ENCODE assay signal across 8 cellular contexts in the genomic region with DNA sequence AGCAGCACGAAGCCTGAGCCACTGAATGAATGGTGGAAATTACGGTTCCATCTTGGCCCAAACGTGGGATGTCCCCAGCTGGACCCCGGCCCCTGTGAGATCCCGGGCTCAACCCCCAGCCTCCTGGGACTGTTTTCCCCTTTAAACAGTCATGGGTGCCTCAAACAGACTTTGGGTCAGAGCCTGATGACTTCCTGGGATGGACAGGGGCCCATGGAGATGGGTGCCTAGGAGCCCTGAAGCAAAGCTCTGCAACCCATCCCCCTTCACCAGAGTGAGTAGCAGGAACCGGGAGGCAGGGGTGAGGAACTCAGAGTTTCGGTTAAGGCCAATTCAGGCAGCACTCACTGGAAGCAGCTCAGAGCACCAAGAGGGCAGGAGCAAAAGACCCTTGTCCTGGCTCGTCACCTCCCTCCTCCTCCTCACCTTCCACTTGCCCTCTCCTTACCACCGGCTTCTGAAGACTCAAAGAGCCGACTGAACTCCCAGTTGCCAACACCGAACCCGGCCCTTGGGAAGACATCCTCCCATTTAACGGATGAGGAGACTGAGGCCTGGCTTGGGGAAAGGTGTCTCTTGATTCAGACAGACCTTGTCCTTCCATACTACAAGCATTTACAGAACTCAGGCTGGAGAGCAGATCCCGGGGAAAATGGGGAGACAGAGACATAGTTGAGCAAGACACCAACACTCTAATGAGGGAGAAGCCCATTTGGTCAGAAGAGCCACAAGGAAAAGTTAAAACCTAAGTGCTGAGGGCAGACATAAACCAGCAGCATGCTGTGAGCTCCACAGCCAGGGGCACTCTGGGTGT. TPM values are rescaled to one million over a fixed set of nuclear protein-coding genes. Genes with fewer than 3 reads are reported as not detected.
DNase-seq lines count a peak whose midpoint lies in the region; ATAC-seq, FAIRE-seq and TF ChIP-seq lines count a peak whose summit lies in the region.

No MANE protein-coding gene starts in this region.

- H3K27me3 ChIP-seq in HCT116 (ENCODE audit: insufficient read depth, low read length) (no peaks in the 10 kb centered on the region), skeletal muscle tissue (ENCODE audit: control insufficient read depth in 3 of 3, insufficient read depth in 3 of 3, low read length in 3 of 3) (peaks cover 0 to 28% (median 17%) of the 10 kb centered on the region in 3 donors)

- no peak for FAIRE-seq in RCC 7860 (lab: Jason Lieb, UNC)

- ATAC-seq in HCT116 (no peak), GM21619 (IDR thresholded peaks at IDR 0.05; ENCODE audit: unreplicated experiment) (no peak)

- no peaks in the 10 kb centered on the region for H4K20me1 ChIP-seq in HCT116 (ENCODE audit: insufficient read depth)

- intact Hi-C loops in HCT116 (cut with micrococcal nuclease), result no loop called here

- H2AFZ ChIP-seq in HCT116 (ENCODE audit: low read depth, low read length, poor library complexity, severe bottlenecking), result no peak overlapping the region

- RAD21 ChIA-PET in HCT116 (lab: Charles Lee; ENCODE audit: low non-redundant PET in 1 of 2, low total read pairs in 2 of 2, uncharacterized antibody in 2 of 2, unreplicated experiment in 2 of 2), result no interaction called here

- H3K9ac ChIP-seq in HCT116 (ENCODE audit: low read length) (peak overlapping the region; percentile 61; the same call in 1 of the 2 replicates), skeletal muscle tissue (ENCODE audit: low read depth in 1 of 3, low read length in 3 of 3) (peak overlapping the region; percentile 64 to 74 (median 70))

- CTCF ChIA-PET in HCT116 (lab: Charles Lee), result no interaction called here

- BruUV-seq in HCT116 (replicated peaks; lab: Mats Ljungman, UMichigan), result no TSS peak

- H3K4me2 ChIP-seq in HCT116 (ENCODE audit: low read length), result peak overlapping the region; percentile 91

- H3K9me2 ChIP-seq in HCT116 (ENCODE audit: insufficient read depth), result no peaks in the 10 kb centered on the region

- peaks cover 31% of the 10 kb centered on the region; the same call in 1 of the 2 replicates for H3K79me2 ChIP-seq in HCT116 (ENCODE audit: insufficient read depth, low read length)

- TF ChIP-seq RAD21 in HCT116 (IDR thresholded peaks at IDR 0.05; ENCODE audit: low read depth), result no peak

- in situ Hi-C loops in G401 (cut with HindIII; ENCODE audit: low sequenced_read_pairs), result no loop called here

- H3K4me1 ChIP-seq in HCT116 (ENCODE audit: control insufficient read depth in 1 of 2, insufficient read depth in 2 of 2, low read length in 2 of 2), result peaks cover 16 to 53% of the 10 kb centered on the region in 2 experiments
- H3K4me1 ChIP-seq in skeletal muscle tissue (ENCODE audit: control insufficient read depth in 3 of 3, insufficient read depth in 3 of 3, low read length in 3 of 3), result peaks cover 44 to 50% (median 47%) of the 10 kb centered on the region in 3 donors

- H3K4me3 ChIP-seq in HCT116 (replicated peaks in 1 of 2; ENCODE audit: low read depth in 1 of 2, low read length in 2 of 2), result peak overlapping the region; percentile 47 to 62; a peak in 3 of 4 replicates
- peak overlapping the region; percentile 70 to 76 for H3K4me3 ChIP-seq in foreskin fibroblast (ENCODE audit: low read depth in 1 of 2, low read length in 2 of 2)
- H3K4me3 ChIP-seq in skeletal muscle tissue (ENCODE audit: low read length in 3 of 3), result peak overlapping the region; percentile 63 to 77 (median 75)

- H3K36me3 ChIP-seq in HCT116 (ENCODE audit: control insufficient read depth in 1 of 2, insufficient read depth in 2 of 2, low read length in 2 of 2) (no peaks in the 10 kb centered on the region), skeletal muscle tissue (ENCODE audit: control insufficient read depth in 3 of 3, insufficient read depth in 3 of 3, low read length in 3 of 3) (no peaks in the 10 kb centered on the region)

- POLR2A ChIA-PET in HCT116 (lab: Charles Lee), result interaction anchor here (1.4 kb wide), 1 partner anchor 25 kb away, joined by 5 read pairs; no protein-coding TSS in a partner anchor

- no peak for TF ChIP-seq POLR2A in HCT116 (IDR thresholded peaks at IDR 0.05; ENCODE audit: borderline replicate concordance, extremely low read depth, insufficient read depth, insufficient read length)

- H3K9me3 ChIP-seq in HCT116 (ENCODE audit: control insufficient read depth in 1 of 2, insufficient read depth in 1 of 2, low read depth in 1 of 2, low read length in 2 of 2) (no peaks in the 10 kb centered on the region), skeletal muscle tissue (ENCODE audit: control insufficient read depth in 3 of 3, low read length in 3 of 3) (no peaks in the 10 kb centered on the region)

- H3K27ac ChIP-seq in HCT116 (ENCODE audit: low read depth, low read length) (peak overlapping the region; percentile 85), VCaP (peak overlapping the region; percentile 97), skeletal muscle tissue (ENCODE audit: low read depth, low read length) (peak overlapping the region; percentile 80)

- TF ChIP-seq CTCF in HCT116 (IDR thresholded peaks at IDR 0.05 in 2 of 3, conservative IDR thresholded peaks at IDR 0.05 in 1 of 3; ENCODE audit: borderline replicate concordance in 1 of 3, insufficient read depth in 1 of 3, low read depth in 2 of 3, low read length in 2 of 3) (no peak), VCaP (conservative IDR thresholded peaks at IDR 0.05) (no peak), foreskin fibroblast (IDR thresholded peaks at IDR 0.05; ENCODE audit: low read depth, low read length) (no peak)

- DNase-seq in HCT116 (ENCODE audit: low read depth, low spot score), result no peak
- no peak for DNase-seq in foreskin fibroblast
- DNase-seq in G401 (ENCODE audit: low spot score), result no peak
- no peak for DNase-seq in NCI-H1092 (lab: John Stamatoyannopoulos, UW)
- DNase-seq in RCC 7860 (ENCODE audit: low spot score), result no peak

TF ChIP-seq in HCT116, 20 proteins besides CTCF, POLR2A, EP300 and RAD21:
- TF ChIP-seq POLR2AphosphoS5 (IDR thresholded peaks at IDR 0.05; ENCODE audit: low read depth, low read length) (no peak), EGR1 (IDR thresholded peaks at IDR 0.05; ENCODE audit: low read depth) (no peak), EZH2 (IDR thresholded peaks at IDR 0.05) (no peak)

RNA-seq across cellular contexts. Expression of a gene that starts 14.9 kb away (rescaled TPM):
- total RNA-seq in HCT116 (2021; ENCODE audit: unreplicated experiment) (0.32 TPM), skeletal muscle tissue (under 0.01 TPM)
- 0.07 and 0.26 TPM in 2 replicates for polyA plus RNA-seq in HCT116 (2012)
- 0.14 and 1.2 TPM in 2 replicates for total RNA-seq in G401 (2014; rRNA removed; shearing (Covaris generic))
